ENCODE assay signal across 1 cellular context in the genomic region with DNA sequence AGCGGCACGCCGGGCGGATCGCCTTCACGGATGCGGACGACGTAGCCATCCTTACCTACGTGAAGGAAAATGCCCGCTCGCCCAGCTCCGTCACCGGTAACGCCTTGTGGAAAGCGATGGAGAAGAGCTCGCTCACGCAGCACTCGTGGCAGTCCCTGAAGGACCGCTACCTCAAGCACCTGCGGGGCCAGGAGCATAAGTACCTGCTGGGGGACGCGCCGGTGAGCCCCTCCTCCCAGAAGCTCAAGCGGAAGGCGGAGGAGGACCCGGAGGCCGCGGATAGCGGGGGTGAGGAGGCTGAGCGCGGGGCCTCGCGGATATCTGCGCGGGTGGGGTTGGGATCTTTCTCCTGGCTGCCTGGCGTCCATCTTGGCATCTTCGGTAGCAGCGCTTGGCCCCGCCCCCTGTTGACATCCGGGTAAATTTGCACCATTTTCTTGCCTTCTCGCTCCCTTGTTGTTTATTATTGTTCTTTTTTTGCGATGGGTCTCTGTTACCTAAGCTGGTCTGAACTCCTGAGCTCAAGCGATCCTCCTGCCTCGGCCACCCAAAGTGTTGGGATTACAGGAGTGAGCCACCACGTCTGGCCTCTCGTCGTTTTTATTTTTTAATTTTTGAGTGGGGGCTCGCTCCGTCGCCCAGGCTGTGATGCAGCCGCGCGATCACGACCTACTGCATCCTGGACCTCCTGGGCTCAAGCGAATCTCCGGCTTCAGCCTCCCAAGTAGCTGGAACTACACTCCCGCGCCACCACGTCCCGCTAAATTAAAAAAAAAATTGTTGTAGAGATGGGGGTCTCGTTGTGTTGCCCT.
TF ChIP-seq lines count a peak whose summit lies in the region.

No MANE protein-coding gene starts in this region.

TF ChIP-seq in HepG2, 621 proteins besides CTCF, POLR2A, EP300 and RAD21 (continued from another document and continues in another):
- TF ChIP-seq, protein P1, sequence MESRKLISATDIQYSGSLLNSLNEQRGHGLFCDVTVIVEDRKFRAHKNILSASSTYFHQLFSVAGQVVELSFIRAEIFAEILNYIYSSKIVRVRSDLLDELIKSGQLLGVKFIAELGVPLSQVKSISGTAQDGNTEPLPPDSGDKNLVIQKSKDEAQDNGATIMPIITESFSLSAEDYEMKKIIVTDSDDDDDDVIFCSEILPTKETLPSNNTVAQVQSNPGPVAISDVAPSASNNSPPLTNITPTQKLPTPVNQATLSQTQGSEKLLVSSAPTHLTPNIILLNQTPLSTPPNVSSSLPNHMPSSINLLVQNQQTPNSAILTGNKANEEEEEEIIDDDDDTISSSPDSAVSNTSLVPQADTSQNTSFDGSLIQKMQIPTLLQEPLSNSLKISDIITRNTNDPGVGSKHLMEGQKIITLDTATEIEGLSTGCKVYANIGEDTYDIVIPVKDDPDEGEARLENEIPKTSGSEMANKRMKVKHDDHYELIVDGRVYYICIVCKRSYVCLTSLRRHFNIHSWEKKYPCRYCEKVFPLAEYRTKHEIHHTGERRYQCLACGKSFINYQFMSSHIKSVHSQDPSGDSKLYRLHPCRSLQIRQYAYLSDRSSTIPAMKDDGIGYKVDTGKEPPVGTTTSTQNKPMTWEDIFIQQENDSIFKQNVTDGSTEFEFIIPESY (CRISPR knock-in tag; IDR thresholded peaks at IDR 0.05), result no peak
- no peak for TF ChIP-seq XBP1 (CRISPR knock-in tag; IDR thresholded peaks at IDR 0.05)
- TF ChIP-seq HHEX (CRISPR knock-in tag; IDR thresholded peaks at IDR 0.05), result no peak
- TF ChIP-seq NR2F6 (IDR thresholded peaks at IDR 0.05), result no peak
- TF ChIP-seq NR2F6 (CRISPR knock-in tag; IDR thresholded peaks at IDR 0.05), result no peak
- TF ChIP-seq, protein P2, sequence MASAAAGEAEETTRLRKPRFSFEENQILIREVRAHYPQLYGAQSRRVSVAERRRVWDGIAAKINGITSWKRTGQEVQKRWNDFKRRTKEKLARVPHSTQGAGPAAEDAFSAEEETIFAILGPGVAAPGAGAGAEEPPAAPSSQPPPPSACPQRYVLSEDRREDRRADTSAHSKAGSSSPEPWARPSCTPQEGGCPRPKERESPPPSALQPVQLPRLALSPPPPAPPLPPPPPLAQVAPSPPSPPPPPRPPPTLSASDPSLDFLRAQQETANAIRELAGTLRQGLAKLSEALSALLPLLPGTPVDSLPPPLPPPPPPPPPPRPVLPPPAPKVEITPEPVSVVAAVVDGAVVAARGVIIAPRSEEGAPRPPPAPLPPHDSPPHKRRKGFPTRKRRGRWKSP (CRISPR knock-in tag; IDR thresholded peaks at IDR 0.05), result 0 out of 2 replicates have a peak, but pooled peaks have one; percentile 5
- no peak for TF ChIP-seq ZNF3 (CRISPR knock-in tag; IDR thresholded peaks at IDR 0.05)
- no peak for TF ChIP-seq ZNF274 (CRISPR knock-in tag; IDR thresholded peaks at IDR 0.05)
- TF ChIP-seq ZNF264 (CRISPR knock-in tag; IDR thresholded peaks at IDR 0.05), result 0 out of 2 replicates have a peak, but pooled peaks have one; percentile 21
- no peak; the same call in 1 of the 2 replicates for TF ChIP-seq RBFOX2 (IDR thresholded peaks at IDR 0.05; ENCODE audit: low read depth, low read length)
- TF ChIP-seq CEBPG (CRISPR knock-in tag; IDR thresholded peaks at IDR 0.05), result 0 out of 2 replicates have a peak, but pooled peaks have one; percentile 12
- TF ChIP-seq, protein P3, sequence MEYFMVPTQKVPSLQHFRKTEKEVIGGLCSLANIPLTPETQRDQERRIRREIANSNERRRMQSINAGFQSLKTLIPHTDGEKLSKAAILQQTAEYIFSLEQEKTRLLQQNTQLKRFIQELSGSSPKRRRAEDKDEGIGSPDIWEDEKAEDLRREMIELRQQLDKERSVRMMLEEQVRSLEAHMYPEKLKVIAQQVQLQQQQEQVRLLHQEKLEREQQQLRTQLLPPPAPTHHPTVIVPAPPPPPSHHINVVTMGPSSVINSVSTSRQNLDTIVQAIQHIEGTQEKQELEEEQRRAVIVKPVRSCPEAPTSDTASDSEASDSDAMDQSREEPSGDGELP (IDR thresholded peaks at IDR 0.05; ENCODE audit: borderline replicate concordance, low read depth), result no peak
- TF ChIP-seq KLF13 (CRISPR knock-in tag; IDR thresholded peaks at IDR 0.05), result no peak
- TF ChIP-seq, protein P4, sequence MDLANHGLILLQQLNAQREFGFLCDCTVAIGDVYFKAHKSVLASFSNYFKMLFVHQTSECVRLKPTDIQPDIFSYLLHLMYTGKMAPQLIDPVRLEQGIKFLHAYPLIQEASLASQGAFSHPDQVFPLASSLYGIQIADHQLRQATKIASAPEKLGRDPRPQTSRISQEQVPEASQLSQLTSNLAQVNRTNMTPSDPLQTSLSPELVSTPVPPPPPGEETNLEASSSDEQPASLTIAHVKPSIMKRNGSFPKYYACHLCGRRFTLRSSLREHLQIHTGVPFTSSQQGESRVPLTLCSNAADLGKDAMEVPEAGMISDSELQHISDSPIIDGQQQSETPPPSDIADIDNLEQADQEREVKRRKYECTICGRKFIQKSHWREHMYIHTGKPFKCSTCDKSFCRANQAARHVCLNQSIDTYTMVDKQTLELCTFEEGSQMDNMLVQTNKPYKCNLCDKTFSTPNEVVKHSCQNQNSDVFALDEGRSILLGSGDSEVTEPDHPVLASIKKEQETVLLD (CRISPR knock-in tag; IDR thresholded peaks at IDR 0.05; ENCODE audit: low read depth), result no peak
- TF ChIP-seq, protein P5, sequence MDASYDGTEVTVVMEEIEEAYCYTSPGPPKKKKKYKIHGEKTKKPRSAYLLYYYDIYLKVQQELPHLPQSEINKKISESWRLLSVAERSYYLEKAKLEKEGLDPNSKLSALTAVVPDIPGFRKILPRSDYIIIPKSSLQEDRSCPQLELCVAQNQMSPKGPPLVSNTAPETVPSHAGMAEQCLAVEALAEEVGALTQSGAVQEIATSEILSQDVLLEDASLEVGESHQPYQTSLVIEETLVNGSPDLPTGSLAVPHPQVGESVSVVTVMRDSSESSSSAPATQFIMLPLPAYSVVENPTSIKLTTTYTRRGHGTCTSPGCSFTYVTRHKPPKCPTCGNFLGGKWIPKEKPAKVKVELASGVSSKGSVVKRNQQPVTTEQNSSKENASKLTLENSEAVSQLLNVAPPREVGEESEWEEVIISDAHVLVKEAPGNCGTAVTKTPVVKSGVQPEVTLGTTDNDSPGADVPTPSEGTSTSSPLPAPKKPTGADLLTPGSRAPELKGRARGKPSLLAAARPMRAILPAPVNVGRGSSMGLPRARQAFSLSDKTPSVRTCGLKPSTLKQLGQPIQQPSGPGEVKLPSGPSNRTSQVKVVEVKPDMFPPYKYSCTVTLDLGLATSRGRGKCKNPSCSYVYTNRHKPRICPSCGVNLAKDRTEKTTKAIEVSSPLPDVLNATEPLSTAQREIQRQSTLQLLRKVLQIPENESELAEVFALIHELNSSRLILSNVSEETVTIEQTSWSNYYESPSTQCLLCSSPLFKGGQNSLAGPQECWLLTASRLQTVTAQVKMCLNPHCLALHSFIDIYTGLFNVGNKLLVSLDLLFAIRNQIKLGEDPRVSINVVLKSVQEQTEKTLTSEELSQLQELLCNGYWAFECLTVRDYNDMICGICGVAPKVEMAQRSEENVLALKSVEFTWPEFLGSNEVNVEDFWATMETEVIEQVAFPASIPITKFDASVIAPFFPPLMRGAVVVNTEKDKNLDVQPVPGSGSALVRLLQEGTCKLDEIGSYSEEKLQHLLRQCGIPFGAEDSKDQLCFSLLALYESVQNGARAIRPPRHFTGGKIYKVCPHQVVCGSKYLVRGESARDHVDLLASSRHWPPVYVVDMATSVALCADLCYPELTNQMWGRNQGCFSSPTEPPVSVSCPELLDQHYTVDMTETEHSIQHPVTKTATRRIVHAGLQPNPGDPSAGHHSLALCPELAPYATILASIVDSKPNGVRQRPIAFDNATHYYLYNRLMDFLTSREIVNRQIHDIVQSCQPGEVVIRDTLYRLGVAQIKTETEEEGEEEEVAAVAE (CRISPR knock-in tag; IDR thresholded peaks at IDR 0.05; ENCODE audit: borderline replicate concordance), result no peak
- 0 out of 2 replicates have a peak, but pooled peaks have one; percentile 55 for TF ChIP-seq SIN3A (IDR thresholded peaks at IDR 0.05; ENCODE audit: borderline replicate concordance, low read depth, low read length)
- no peak for TF ChIP-seq MBD4 (IDR thresholded peaks at IDR 0.05; ENCODE audit: borderline replicate concordance, low read length)
- TF ChIP-seq, protein P6, sequence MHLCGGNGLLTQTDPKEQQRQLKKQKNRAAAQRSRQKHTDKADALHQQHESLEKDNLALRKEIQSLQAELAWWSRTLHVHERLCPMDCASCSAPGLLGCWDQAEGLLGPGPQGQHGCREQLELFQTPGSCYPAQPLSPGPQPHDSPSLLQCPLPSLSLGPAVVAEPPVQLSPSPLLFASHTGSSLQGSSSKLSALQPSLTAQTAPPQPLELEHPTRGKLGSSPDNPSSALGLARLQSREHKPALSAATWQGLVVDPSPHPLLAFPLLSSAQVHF (CRISPR knock-in tag; IDR thresholded peaks at IDR 0.05), result no peak
- TF ChIP-seq ZNF570 (CRISPR knock-in tag; IDR thresholded peaks at IDR 0.05; ENCODE audit: borderline replicate concordance), result no peak
- no peak for TF ChIP-seq NCOA2 (CRISPR knock-in tag; IDR thresholded peaks at IDR 0.05)
- no peak for TF ChIP-seq MIXL1 (CRISPR knock-in tag; IDR thresholded peaks at IDR 0.05)
- no peak for TF ChIP-seq HDAC6 (IDR thresholded peaks at IDR 0.05; ENCODE audit: low read depth, low read length)
- TF ChIP-seq, protein P7, sequence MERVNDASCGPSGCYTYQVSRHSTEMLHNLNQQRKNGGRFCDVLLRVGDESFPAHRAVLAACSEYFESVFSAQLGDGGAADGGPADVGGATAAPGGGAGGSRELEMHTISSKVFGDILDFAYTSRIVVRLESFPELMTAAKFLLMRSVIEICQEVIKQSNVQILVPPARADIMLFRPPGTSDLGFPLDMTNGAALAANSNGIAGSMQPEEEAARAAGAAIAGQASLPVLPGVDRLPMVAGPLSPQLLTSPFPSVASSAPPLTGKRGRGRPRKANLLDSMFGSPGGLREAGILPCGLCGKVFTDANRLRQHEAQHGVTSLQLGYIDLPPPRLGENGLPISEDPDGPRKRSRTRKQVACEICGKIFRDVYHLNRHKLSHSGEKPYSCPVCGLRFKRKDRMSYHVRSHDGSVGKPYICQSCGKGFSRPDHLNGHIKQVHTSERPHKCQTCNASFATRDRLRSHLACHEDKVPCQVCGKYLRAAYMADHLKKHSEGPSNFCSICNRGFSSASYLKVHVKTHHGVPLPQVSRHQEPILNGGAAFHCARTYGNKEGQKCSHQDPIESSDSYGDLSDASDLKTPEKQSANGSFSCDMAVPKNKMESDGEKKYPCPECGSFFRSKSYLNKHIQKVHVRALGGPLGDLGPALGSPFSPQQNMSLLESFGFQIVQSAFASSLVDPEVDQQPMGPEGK (CRISPR knock-in tag; IDR thresholded peaks at IDR 0.05), result peak; percentile 56; the same call in 1 of the 2 replicates
- TF ChIP-seq, protein P8, sequence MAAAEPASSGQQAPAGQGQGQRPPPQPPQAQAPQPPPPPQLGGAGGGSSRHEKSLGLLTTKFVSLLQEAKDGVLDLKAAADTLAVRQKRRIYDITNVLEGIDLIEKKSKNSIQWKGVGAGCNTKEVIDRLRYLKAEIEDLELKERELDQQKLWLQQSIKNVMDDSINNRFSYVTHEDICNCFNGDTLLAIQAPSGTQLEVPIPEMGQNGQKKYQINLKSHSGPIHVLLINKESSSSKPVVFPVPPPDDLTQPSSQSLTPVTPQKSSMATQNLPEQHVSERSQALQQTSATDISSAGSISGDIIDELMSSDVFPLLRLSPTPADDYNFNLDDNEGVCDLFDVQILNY (CRISPR knock-in tag; conservative IDR thresholded peaks at IDR 0.05), result no peak
- TF ChIP-seq ZBTB1 (CRISPR knock-in tag; IDR thresholded peaks at IDR 0.05; ENCODE audit: borderline replicate concordance), result no peak
- TF ChIP-seq SP2 (CRISPR knock-in tag; IDR thresholded peaks at IDR 0.05), result no peak
- TF ChIP-seq ZNF703 (CRISPR knock-in tag; IDR thresholded peaks at IDR 0.05; ENCODE audit: borderline replicate concordance), result no peak
- TF ChIP-seq JDP2 (CRISPR knock-in tag; IDR thresholded peaks at IDR 0.05; ENCODE audit: borderline replicate concordance), result no peak
- TF ChIP-seq SMC3 (IDR thresholded peaks at IDR 0.05; ENCODE audit: low read length), result no peak
- TF ChIP-seq ETV5 (CRISPR knock-in tag; IDR thresholded peaks at IDR 0.05; ENCODE audit: borderline replicate concordance), result no peak; the same call in 1 of the 2 replicates
- no peak for TF ChIP-seq RFX5 (IDR thresholded peaks at IDR 0.05; ENCODE audit: low read depth, low read length)
- TF ChIP-seq, protein P9, sequence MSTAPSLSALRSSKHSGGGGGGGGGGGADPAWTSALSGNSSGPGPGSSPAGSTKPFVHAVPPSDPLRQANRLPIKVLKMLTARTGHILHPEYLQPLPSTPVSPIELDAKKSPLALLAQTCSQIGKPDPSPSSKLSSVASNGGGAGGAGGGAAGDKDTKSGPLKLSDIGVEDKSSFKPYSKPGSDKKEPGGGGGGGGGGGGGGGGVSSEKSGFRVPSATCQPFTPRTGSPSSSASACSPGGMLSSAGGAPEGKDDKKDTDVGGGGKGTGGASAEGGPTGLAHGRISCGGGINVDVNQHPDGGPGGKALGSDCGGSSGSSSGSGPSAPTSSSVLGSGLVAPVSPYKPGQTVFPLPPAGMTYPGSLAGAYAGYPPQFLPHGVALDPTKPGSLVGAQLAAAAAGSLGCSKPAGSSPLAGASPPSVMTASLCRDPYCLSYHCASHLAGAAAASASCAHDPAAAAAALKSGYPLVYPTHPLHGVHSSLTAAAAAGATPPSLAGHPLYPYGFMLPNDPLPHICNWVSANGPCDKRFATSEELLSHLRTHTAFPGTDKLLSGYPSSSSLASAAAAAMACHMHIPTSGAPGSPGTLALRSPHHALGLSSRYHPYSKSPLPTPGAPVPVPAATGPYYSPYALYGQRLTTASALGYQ (CRISPR knock-in tag; IDR thresholded peaks at IDR 0.05), result no peak
- TF ChIP-seq XRCC5 (optimal IDR thresholded peaks at IDR 0.05; ENCODE audit: low read length), result no peak
- TF ChIP-seq, protein P10, sequence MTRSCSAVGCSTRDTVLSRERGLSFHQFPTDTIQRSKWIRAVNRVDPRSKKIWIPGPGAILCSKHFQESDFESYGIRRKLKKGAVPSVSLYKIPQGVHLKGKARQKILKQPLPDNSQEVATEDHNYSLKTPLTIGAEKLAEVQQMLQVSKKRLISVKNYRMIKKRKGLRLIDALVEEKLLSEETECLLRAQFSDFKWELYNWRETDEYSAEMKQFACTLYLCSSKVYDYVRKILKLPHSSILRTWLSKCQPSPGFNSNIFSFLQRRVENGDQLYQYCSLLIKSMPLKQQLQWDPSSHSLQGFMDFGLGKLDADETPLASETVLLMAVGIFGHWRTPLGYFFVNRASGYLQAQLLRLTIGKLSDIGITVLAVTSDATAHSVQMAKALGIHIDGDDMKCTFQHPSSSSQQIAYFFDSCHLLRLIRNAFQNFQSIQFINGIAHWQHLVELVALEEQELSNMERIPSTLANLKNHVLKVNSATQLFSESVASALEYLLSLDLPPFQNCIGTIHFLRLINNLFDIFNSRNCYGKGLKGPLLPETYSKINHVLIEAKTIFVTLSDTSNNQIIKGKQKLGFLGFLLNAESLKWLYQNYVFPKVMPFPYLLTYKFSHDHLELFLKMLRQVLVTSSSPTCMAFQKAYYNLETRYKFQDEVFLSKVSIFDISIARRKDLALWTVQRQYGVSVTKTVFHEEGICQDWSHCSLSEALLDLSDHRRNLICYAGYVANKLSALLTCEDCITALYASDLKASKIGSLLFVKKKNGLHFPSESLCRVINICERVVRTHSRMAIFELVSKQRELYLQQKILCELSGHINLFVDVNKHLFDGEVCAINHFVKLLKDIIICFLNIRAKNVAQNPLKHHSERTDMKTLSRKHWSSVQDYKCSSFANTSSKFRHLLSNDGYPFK (CRISPR knock-in tag; IDR thresholded peaks at IDR 0.05; ENCODE audit: borderline replicate concordance), result 0 out of 2 replicates have a peak, but pooled peaks have one; percentile 7
- TF ChIP-seq CREM (IDR thresholded peaks at IDR 0.05), result 0 out of 2 replicates have a peak, but pooled peaks have one; percentile 10
- no peak for TF ChIP-seq CREM (CRISPR knock-in tag; IDR thresholded peaks at IDR 0.05)
